Comparison of ENCODE assay signal across 8 cellular contexts in the genomic region with DNA sequence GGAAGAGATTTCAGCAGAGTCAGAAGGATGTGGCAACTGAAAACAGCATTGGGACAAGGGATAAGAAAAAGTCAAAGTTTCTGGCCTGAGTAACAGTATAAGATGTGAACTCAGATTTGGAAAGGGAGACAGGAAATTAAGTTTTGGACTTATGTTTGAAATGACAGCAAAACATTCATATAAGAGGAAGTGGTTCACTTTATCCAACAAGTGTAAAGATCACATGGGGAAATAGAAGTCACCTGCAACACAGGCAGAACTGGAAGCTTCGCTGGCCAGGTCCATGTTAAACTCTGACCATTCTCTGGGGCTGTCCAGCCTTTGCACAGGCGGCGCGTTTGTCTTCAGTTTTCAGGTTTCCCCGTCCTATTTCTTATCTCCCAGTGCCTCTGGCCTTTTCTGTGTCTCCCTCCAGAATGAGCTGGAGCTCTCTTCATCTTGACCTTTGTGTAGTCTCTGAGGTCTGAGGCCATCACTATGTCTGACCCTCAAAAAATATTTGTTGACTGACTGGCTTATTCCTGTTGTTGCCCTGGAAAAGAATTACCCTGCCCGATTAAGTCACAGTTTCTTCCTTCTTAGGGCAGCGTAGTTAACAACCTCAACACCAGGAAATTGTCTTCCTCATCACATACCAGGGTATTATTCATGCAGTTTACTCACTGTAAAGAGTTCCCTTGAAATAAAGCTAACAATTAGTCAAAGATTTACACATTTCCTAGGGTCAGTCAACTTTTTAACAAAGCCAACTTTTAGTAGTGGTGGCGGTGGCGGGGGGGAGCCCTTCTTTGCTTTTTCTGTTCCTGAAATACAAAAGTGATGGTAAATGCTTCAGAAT. TPM values are rescaled to one million over a fixed set of nuclear protein-coding genes. Genes with fewer than 3 reads are reported as not detected.
DNase-seq lines count a peak whose midpoint lies in the region; ATAC-seq and TF ChIP-seq lines count a peak whose summit lies in the region.

No MANE protein-coding gene starts in this region.

- peak overlapping the region; percentile 7 to 99 (median 46) for H3K27ac ChIP-seq in adrenal gland
- H3K27ac ChIP-seq in iPS-20b (ENCODE audit: low read length) = peak overlapping the region; percentile 30

- peak overlapping the region; percentile 93 for H3K27ac Mint-ChIP-seq in stimulated activated effector memory CD8-positive, alpha-beta T cell treated with anti-CD3 and anti-CD28 coated beads, Interleukin-12 subunit alpha, Interleukin-12 subunit beta, amount 100 ng/mL, for 72 hours

- H3K36me3 ChIP-seq in adrenal gland (replicated peaks in 1 of 2) (no peaks in the 10 kb centered on the region), iPS-20b (ENCODE audit: insufficient read depth, low read depth, low read length) (no peaks in the 10 kb centered on the region)

- no peak for TF ChIP-seq CTCF in adrenal gland (IDR thresholded peaks at IDR 0.05)

- peak overlapping the region; percentile 76 for H3K4me3 Mint-ChIP-seq in stimulated activated effector memory CD8-positive, alpha-beta T cell treated with anti-CD3 and anti-CD28 coated beads, Interleukin-12 subunit alpha, Interleukin-12 subunit beta, amount 100 ng/mL, for 72 hours

- no peak for TF ChIP-seq POLR2A in adrenal gland (IDR thresholded peaks at IDR 0.05)

- intact Hi-C loops in adrenal gland (cut with DNase I) = no loop called here

- in situ Hi-C loops in Caki2 (cut with HindIII; ENCODE audit: low pct_unique_long_range_greater_than_20kb, low sequenced_read_pairs) = no loop called here

- H3K4me1 Mint-ChIP-seq in stimulated activated effector memory CD8-positive, alpha-beta T cell treated with anti-CD3 and anti-CD28 coated beads, Interleukin-12 subunit alpha, Interleukin-12 subunit beta, amount 100 ng/mL, for 72 hours = peaks cover 50% of the 10 kb centered on the region

- no peaks in the 10 kb centered on the region for H3K27me3 ChIP-seq in adrenal gland
- no peaks in the 10 kb centered on the region for H3K27me3 ChIP-seq in iPS-20b (ENCODE audit: insufficient read depth, low read length)

- no peaks in the 10 kb centered on the region for H3K9me3 ChIP-seq in adrenal gland (replicated peaks in 1 of 3)
- H3K9me3 ChIP-seq in iPS-20b (ENCODE audit: insufficient read depth, low read depth, low read length) = no peaks in the 10 kb centered on the region

- H3K36me3 Mint-ChIP-seq in stimulated activated effector memory CD8-positive, alpha-beta T cell treated with anti-CD3 and anti-CD28 coated beads, Interleukin-12 subunit alpha, Interleukin-12 subunit beta, amount 100 ng/mL, for 72 hours = peaks cover 39% of the 10 kb centered on the region

- peak; percentile 74 for DNase-seq in Caki2 (ENCODE audit: low read depth)
- peak; percentile 56 for DNase-seq in LoVo (ENCODE audit: low spot score)
- DNase-seq in adrenal gland = no peak
- DNase-seq in stimulated activated effector memory CD8-positive, alpha-beta T cell treated with anti-CD3 and anti-CD28 coated beads, Interleukin-12 subunit alpha, Interleukin-12 subunit beta, amount 100 ng/mL, for 72 hours (ENCODE audit: low spot score in 2 of 2) = no peak
- no peak for DNase-seq in amygdala (lab: John Stamatoyannopoulos, UW)
- no peak for DNase-seq in NCI-H1417 treated with DMSO at 0.1 percent for 48 hours (lab: John Stamatoyannopoulos, UW)

- peak; percentile 38 for ATAC-seq in stimulated activated effector memory CD8-positive, alpha-beta T cell treated with anti-CD3 and anti-CD28 coated beads, Interleukin-12 subunit alpha, Interleukin-12 subunit beta, amount 100 ng/mL, for 72 hours
- no peak for ATAC-seq in HG03342 (IDR thresholded peaks at IDR 0.05; ENCODE audit: unreplicated experiment)

- H3K9me3 Mint-ChIP-seq in stimulated activated effector memory CD8-positive, alpha-beta T cell treated with anti-CD3 and anti-CD28 coated beads, Interleukin-12 subunit alpha, Interleukin-12 subunit beta, amount 100 ng/mL, for 72 hours = no peaks in the 10 kb centered on the region

- H3K4me3 ChIP-seq in adrenal gland (peak overlapping the region in 1 of 4 donors; percentile 97), iPS-20b (ENCODE audit: low read length) (peak overlapping the region; percentile 75)

- H3K4me1 ChIP-seq in adrenal gland (replicated peaks in 1 of 2) = peaks cover 0 to 25% of the 10 kb centered on the region in 2 donors
- H3K4me1 ChIP-seq in iPS-20b (ENCODE audit: insufficient read depth, low read length) = peaks cover 24% of the 10 kb centered on the region

- 61 to 70% (median 67%) methylated on average over 9 of the region's 9 CpGs for WGBS in adrenal gland, 4 donors

- H3K9ac ChIP-seq in iPS-20b (ENCODE audit: low read depth, low read length) = peak overlapping the region; percentile 75; the same call in 1 of the 2 replicates

RNA-seq across cellular contexts. Expression of a gene that starts 1.0 kb away (rescaled TPM):
- total RNA-seq in Caki2 (2014; rRNA removed; shearing (Covaris generic); ENCODE audit: low replicate concordance) = 2.0 and 2.4 TPM in 2 replicates
- total RNA-seq in adrenal gland = 10 to 100 TPM in 6 of 8 donors, 1 to 10 TPM in 2; 8.8 to 52.5 (median 13.8) TPM
- polyA plus RNA-seq in adrenal gland = 1 to 10 TPM; 5.7 to 7.3 (median 6.3) TPM

Comparison
In these comparisons a context has a peak if more than half of its experiments do, and no peak if none do; other contexts are left out.
1. DNase-seq: peak in Caki2 (single experiment) and LoVo (single experiment); none in adrenal gland (0 of 7), stimulated activated effector memory CD8-positive, alpha-beta T cell treated with anti-CD3 and anti-CD28 coated beads, Interleukin-12 subunit alpha, Interleukin-12 subunit beta, amount 100 ng/mL, for 72 hours (0 of 2), amygdala (0 of 56) and NCI-H1417 treated with DMSO at 0.1 percent for 48 hours (single experiment).